Comparison of ENCODE assay signal across 8 cellular contexts in the genomic region with DNA sequence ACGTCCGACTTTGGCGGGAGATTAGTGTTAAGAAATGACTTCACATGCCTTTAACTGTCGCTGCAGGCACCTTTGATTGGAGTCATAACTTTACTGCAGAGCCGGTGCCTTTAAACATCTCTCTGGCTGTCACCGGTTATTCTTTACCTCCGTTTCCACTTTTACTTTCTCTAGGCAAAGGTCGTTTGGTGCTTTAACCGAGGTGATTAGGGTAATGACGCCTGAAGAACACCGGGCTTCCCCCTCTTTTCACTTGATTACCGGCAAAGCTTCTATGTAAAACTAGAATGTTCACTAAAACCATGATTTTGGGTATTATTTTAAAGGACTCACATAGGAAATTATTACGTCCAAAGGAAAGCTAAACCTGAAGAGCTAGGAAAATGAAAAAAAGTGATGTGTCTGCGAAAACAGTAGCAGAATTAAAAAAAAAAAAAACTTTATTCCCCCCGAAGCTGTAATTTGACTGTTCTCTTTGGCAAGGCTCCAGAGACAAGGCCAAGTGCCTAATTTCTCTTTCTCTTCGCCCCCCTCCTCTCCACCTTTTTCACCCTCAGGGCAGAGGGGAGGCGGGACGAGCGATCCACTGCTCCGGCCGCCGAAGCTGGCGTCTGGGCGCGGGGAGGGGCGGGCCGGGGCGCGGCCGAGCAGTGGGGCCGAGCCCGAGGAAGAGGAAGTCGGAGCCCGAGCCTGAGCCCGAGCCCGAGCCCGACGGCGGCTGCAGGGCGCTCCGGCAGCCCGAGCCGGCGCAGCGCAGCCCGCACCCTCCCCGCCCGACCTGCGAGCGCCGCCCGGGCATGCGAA. TPM values are rescaled to one million over a fixed set of nuclear protein-coding genes. Genes with fewer than 3 reads are reported as not detected.
DNase-seq lines count a peak whose midpoint lies in the region; ATAC-seq and TF ChIP-seq lines count a peak whose summit lies in the region.

PLEKHG1 (plus strand) TSS at position 687 of the 804 bp plus-strand sequence. CDS start 133,797 bp downstream, outside the sequence.

- H3K4me3 Mint-ChIP-seq in endothelial cell (ENCODE audit: unreplicated experiment): peak within 1 kb of the TSS; percentile 98

- H2BK15ac ChIP-seq in mesendoderm (replicated peaks; ENCODE audit: low read depth): no peak within 1 kb of the TSS

- H3K4me1 Mint-ChIP-seq in endothelial cell (ENCODE audit: unreplicated experiment): peaks cover 59% of the 10 kb centered on the region

- H3K18ac ChIP-seq in mesendoderm (ENCODE audit: low read length): peak within 1 kb of the TSS; percentile 76

- no CpG with 5 or more reads among the region's 53 CpGs for WGBS in mesendoderm (ENCODE audit: extremely low coverage, insufficient coverage, low lambda C conversion rate)

- peak within 1 kb of the TSS; percentile 35 for H3K4me3 ChIP-seq in mesendoderm (ENCODE audit: low read length)

- H4K5ac ChIP-seq in mesendoderm (ENCODE audit: low read length): no peak within 1 kb of the TSS

- H3K23ac ChIP-seq in mesendoderm (ENCODE audit: low read length): no peak within 1 kb of the TSS

- H2BK120ac ChIP-seq in mesendoderm (ENCODE audit: low read depth, low read length): peak within 1 kb of the TSS; percentile 56

- H3K27ac ChIP-seq in mesendoderm (ENCODE audit: low read depth, low read length): peak within 1 kb of the TSS; percentile 14

- H3K36me3 Mint-ChIP-seq in endothelial cell (ENCODE audit: low read depth, unreplicated experiment): peaks cover 5% of the 10 kb centered on the region

- DNase-seq in NCI-H1436 (lab: John Stamatoyannopoulos, UW) (peak; percentile 16), NCI-H1436 treated with DMSO at 0.1 percent for 48 hours (lab: John Stamatoyannopoulos, UW) (no peak), NCI-H2171 (lab: John Stamatoyannopoulos, UW) (peak; percentile 33), endothelial cell (ENCODE audit: low spot score) (peak; percentile 81), mesendoderm (peak; percentile 83)
- peak; percentile 80 for DNase-seq in activated CD8-positive, alpha-beta memory T cell treated with anti-CD3 and anti-CD28 coated beads for 24 hours
- DNase-seq in stimulated activated CD8-positive, alpha-beta memory T cell treated with anti-CD3 and anti-CD28 coated beads, Interleukin-4, amount 100 ng/mL, for 24 hours (ENCODE audit: low read depth): peak; percentile 32

- no peaks in the 10 kb centered on the region for H3K36me3 ChIP-seq in mesendoderm (ENCODE audit: control insufficient read depth, insufficient read depth, low read length)

- TF ChIP-seq CTCF in endothelial cell (IDR thresholded peaks at IDR 0.05; ENCODE audit: unreplicated experiment): no peak

- no peak within 1 kb of the TSS for H2AK5ac ChIP-seq in mesendoderm (ENCODE audit: low read length)

- H3K79me1 ChIP-seq in mesendoderm (ENCODE audit: low read length): no peaks in the 10 kb centered on the region

- peak within 1 kb of the TSS; percentile 72 for H3K56ac ChIP-seq in mesendoderm (ENCODE audit: low read length)

- peak within 1 kb of the TSS; percentile 63 for H3K4me2 ChIP-seq in mesendoderm (ENCODE audit: low read length)

- H3K79me2 ChIP-seq in mesendoderm (ENCODE audit: control insufficient read depth, insufficient read depth, low read length): no peaks in the 10 kb centered on the region

- peak; percentile 81 for ATAC-seq in HG02798 (IDR thresholded peaks at IDR 0.05; ENCODE audit: poor library complexity, unreplicated experiment)

- no peaks in the 10 kb centered on the region for H3K9me3 Mint-ChIP-seq in endothelial cell (ENCODE audit: unreplicated experiment)

- peaks cover 14% of the 10 kb centered on the region for H3K27me3 ChIP-seq in mesendoderm (ENCODE audit: insufficient read depth, low read length, poor library complexity)

- H3K4me1 ChIP-seq in mesendoderm (ENCODE audit: control insufficient read depth, low read depth, low read length): no peaks in the 10 kb centered on the region

- peak within 1 kb of the TSS; percentile 87 for H3K27ac Mint-ChIP-seq in endothelial cell (ENCODE audit: unreplicated experiment)

- H2BK5ac ChIP-seq in mesendoderm (ENCODE audit: low read length): no peak within 1 kb of the TSS

- H4K8ac ChIP-seq in mesendoderm (ENCODE audit: low read depth, low read length): peak within 1 kb of the TSS; percentile 88

- H3K27me3 Mint-ChIP-seq in endothelial cell (ENCODE audit: unreplicated experiment): peaks cover 4% of the 10 kb centered on the region

- H3K9ac ChIP-seq in mesendoderm (ENCODE audit: low read length): peak within 1 kb of the TSS; percentile 53

- H3K4ac ChIP-seq in mesendoderm (ENCODE audit: low read depth, low read length): no peak within 1 kb of the TSS

RNA-seq across cellular contexts. Expression of gene PLEKHG1, which starts in this region (rescaled TPM):
- total RNA-seq in endothelial cell (ENCODE audit: unreplicated experiment): 135 TPM
- 0.29 TPM for polyA plus RNA-seq in mesendoderm (2013, experiment 1 of 2)
- 0.34 TPM for polyA plus RNA-seq in mesendoderm (2013, experiment 2 of 2)
